8 cellular contexts compared by ENCODE assay signal in the genomic region with DNA sequence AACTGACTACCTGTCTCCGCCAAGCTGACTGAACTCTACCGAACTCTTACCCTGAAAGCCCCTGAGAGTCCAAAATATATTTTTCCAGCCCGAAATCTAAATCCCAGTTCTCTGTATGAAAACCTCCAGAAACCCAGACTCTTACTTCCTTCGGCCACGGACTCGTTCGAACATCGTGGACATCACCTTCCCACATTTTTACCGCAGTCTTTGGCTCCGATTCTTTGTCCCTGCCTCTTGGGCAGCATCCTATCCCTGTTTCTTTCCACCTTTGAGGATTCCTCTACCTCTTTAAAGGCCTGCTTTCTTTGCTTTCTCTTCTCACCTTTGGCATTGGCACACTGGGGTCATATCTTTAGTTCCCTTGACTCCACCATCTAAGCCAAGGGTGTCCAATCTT. TPM values are rescaled to one million over a fixed set of nuclear protein-coding genes. Genes with fewer than 3 reads are reported as not detected.
DNase-seq lines count a peak whose midpoint lies in the region; ATAC-seq, FAIRE-seq and TF ChIP-seq lines count a peak whose summit lies in the region.

No MANE protein-coding gene starts in this region.

- WGBS in gastroesophageal sphincter (ENCODE audit: low coverage in 1 of 2), 2 donors, result 21 to 22% methylated on average over 10 of the region's 10 CpGs
- 31 to 37% (median 32%) methylated on average over 10 of the region's 10 CpGs for WGBS in small intestine, 3 donors

- no peak for TF ChIP-seq EP300 in gastroesophageal sphincter (IDR thresholded peaks at IDR 0.05)

- DNase-seq in T-helper 17 cell (no peak), small intestine (peak; percentile 12), NCI-H226 (no peak), DMS 273 (lab: John Stamatoyannopoulos, UW; ENCODE audit: unreplicated experiment) (no peak), NOMO-1 treated with DMSO at 0.1 percent for 48 hours (lab: John Stamatoyannopoulos, UW; ENCODE audit: unreplicated experiment) (no peak)

- CTCF ChIA-PET in HEK293 (lab: Yijun Ruan, JAX), result interaction anchor here (1.0 to 1.3 kb wide), 2 partner anchors 77 to 139 kb away, joined by 3 to 4 read pairs; no protein-coding TSS in a partner anchor

- H3K9me3 ChIP-seq in HEK293 (ENCODE audit: control insufficient read depth, insufficient read depth, low read depth, low read length) (no peaks in the 10 kb centered on the region), T-helper 17 cell (ENCODE audit: control insufficient read depth, low read length, poor library complexity, severe bottlenecking) (no peaks in the 10 kb centered on the region), gastroesophageal sphincter (no peaks in the 10 kb centered on the region), small intestine (ENCODE audit: control insufficient read depth, low read depth) (no peaks in the 10 kb centered on the region)

- H3K27ac ChIP-seq in HEK293 (ENCODE audit: extremely low read depth, low read depth, low read length) (peak overlapping the region; percentile 96), gastroesophageal sphincter (peak overlapping the region; percentile 89 to 98 (median 96)), small intestine (ENCODE audit: low read depth in 1 of 2, low read length in 1 of 2) (peak overlapping the region; percentile 94 to 95)

- H3K36me3 ChIP-seq in HEK293 (ENCODE audit: control insufficient read depth in 2 of 2, insufficient read depth in 1 of 2, low read length in 2 of 2), result no peaks in the 10 kb centered on the region
- no peaks in the 10 kb centered on the region for H3K36me3 ChIP-seq in gastroesophageal sphincter
- H3K36me3 ChIP-seq in small intestine (ENCODE audit: control insufficient read depth in 2 of 2, insufficient read depth in 2 of 2, low read length in 2 of 2), result no peaks in the 10 kb centered on the region

- H3K36me3 Mint-ChIP-seq in T-helper 17 cell (ENCODE audit: low read depth), result peaks cover 6% of the 10 kb centered on the region

- peaks cover 56% of the 10 kb centered on the region for H3K4me1 Mint-ChIP-seq in T-helper 17 cell

- TF ChIP-seq CTCF in HEK293 (tag by site-specific recombination; IDR thresholded peaks at IDR 0.05) (no peak), gastroesophageal sphincter (IDR thresholded peaks at IDR 0.05) (no peak)

- no peak for FAIRE-seq in small intestine (lab: Jason Lieb, UNC)

- POLR2A ChIA-PET in HEK293 (lab: Yijun Ruan, JAX), result interaction anchor here (0.7 kb wide), 1 partner anchor 72 kb away, joined by 4 read pairs; no protein-coding TSS in a partner anchor

- H3K27me3 Mint-ChIP-seq in T-helper 17 cell, result no peaks in the 10 kb centered on the region

- H3K4me1 ChIP-seq in HEK293 (ENCODE audit: control insufficient read depth, insufficient read depth, low read length) (peaks cover 14% of the 10 kb centered on the region), gastroesophageal sphincter (peaks cover 4 to 54% (median 17%) of the 10 kb centered on the region in 3 donors), small intestine (ENCODE audit: control insufficient read depth in 2 of 2, insufficient read depth in 1 of 2, low read depth in 1 of 2, low read length in 1 of 2) (peaks cover under 1 to 19% of the 10 kb centered on the region in 2 donors)

- peak overlapping the region; percentile 98 for H3K4me3 Mint-ChIP-seq in T-helper 17 cell

- H3K4me3 ChIP-seq in HEK293 (ENCODE audit: low read depth, low read length) (peak overlapping the region; percentile 95), gastroesophageal sphincter (peak overlapping the region; percentile 79 to 94), small intestine (ENCODE audit: low read depth in 1 of 2, low read length in 2 of 2) (peak overlapping the region; percentile 95 to 96)

- no peaks in the 10 kb centered on the region for H3K27me3 ChIP-seq in gastroesophageal sphincter
- no peaks in the 10 kb centered on the region for H3K27me3 ChIP-seq in small intestine (ENCODE audit: control insufficient read depth in 2 of 2, insufficient read depth in 2 of 2, low read length in 2 of 2)

- no peak for TF ChIP-seq POLR2A in gastroesophageal sphincter (IDR thresholded peaks at IDR 0.05)

- peak overlapping the region; percentile 100 for H3K27ac Mint-ChIP-seq in T-helper 17 cell

- ATAC-seq in T-helper 17 cell, result no peak
- no peak for ATAC-seq in gastroesophageal sphincter
- no peak for ATAC-seq in GM21526 (IDR thresholded peaks at IDR 0.05; ENCODE audit: low FRiP score, unreplicated experiment)

TF ChIP-seq in HEK293, 187 proteins besides CTCF, POLR2A, EP300 and RAD21:
- TF ChIP-seq ZNF561 (tag by site-specific recombination; IDR thresholded peaks at IDR 0.05; ENCODE audit: borderline replicate concordance) (no peak), ZNF184 (tag by site-specific recombination; IDR thresholded peaks at IDR 0.05) (no peak), ZNF707 (tag by site-specific recombination; IDR thresholded peaks at IDR 0.05) (no peak), ZNF777 (tag by site-specific recombination; IDR thresholded peaks at IDR 0.05; ENCODE audit: borderline replicate concordance) (no peak)
- TF ChIP-seq, protein P1, sequence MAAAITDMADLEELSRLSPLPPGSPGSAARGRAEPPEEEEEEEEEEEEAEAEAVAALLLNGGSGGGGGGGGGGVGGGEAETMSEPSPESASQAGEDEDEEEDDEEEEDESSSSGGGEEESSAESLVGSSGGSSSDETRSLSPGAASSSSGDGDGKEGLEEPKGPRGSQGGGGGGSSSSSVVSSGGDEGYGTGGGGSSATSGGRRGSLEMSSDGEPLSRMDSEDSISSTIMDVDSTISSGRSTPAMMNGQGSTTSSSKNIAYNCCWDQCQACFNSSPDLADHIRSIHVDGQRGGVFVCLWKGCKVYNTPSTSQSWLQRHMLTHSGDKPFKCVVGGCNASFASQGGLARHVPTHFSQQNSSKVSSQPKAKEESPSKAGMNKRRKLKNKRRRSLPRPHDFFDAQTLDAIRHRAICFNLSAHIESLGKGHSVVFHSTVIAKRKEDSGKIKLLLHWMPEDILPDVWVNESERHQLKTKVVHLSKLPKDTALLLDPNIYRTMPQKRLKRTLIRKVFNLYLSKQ (tag by site-specific recombination; IDR thresholded peaks at IDR 0.05; ENCODE audit: borderline replicate concordance), result no peak

RNA-seq across cellular contexts. Expression of a gene that starts 0.9 kb away (rescaled TPM):
- total RNA-seq in T-helper 17 cell, result 10 to 100 TPM; 69.5 to 82.9 TPM
- total RNA-seq in gastroesophageal sphincter, result 10 to 100 TPM; 36.8 to 54.8 (median 45.5) TPM
- 10 to 100 TPM in 2 of 3 donors, 1 to 10 TPM in 1; 7.3 to 11.4 (median 11.1) TPM for polyA plus RNA-seq in small intestine
